8 cellular contexts compared by ENCODE assay signal in genomic region chr11:65487467-65488272, GRCh38. TPM values are rescaled to one million over a fixed set of nuclear protein-coding genes. Genes with fewer than 3 reads are reported as not detected.
DNase-seq lines count a peak whose midpoint lies in the region; ATAC-seq and TF ChIP-seq lines count a peak whose summit lies in the region.

No MANE protein-coding gene starts in this region.

- H3K36me3 ChIP-seq in PC-9 (ENCODE audit: low read depth) (no peaks in the 10 kb centered on the region), breast epithelium (no peaks in the 10 kb centered on the region), iPS-15b (ENCODE audit: control insufficient read depth, insufficient read depth, low read length) (no peaks in the 10 kb centered on the region), rectal smooth muscle tissue (ENCODE audit: control insufficient read depth, insufficient read depth, low read length) (no peaks in the 10 kb centered on the region)

- H3K9me3 ChIP-seq in PC-9 (ENCODE audit: insufficient read depth, low read depth) (no peaks in the 10 kb centered on the region), breast epithelium (no peaks in the 10 kb centered on the region), iPS-15b (ENCODE audit: control insufficient read depth, insufficient read depth, low read length) (no peaks in the 10 kb centered on the region)

- no peak overlapping the region for H3K4me3 ChIP-seq in AG09309 (ENCODE audit: control insufficient read depth, low read depth, low read length)
- no peak overlapping the region for H3K4me3 ChIP-seq in PC-9
- peak overlapping the region in 2 of 3 donors; percentile 24 to 60 for H3K4me3 ChIP-seq in breast epithelium
- H3K4me3 ChIP-seq in iPS-15b (ENCODE audit: low read depth, low read length): peak overlapping the region; percentile 76
- H3K4me3 ChIP-seq in rectal smooth muscle tissue (ENCODE audit: low read length): peak overlapping the region; percentile 42

- ATAC-seq in GM18505 (IDR thresholded peaks at IDR 0.05; ENCODE audit: unreplicated experiment): no peak
- no peak for ATAC-seq in HG02970 (IDR thresholded peaks at IDR 0.05; ENCODE audit: low FRiP score, unreplicated experiment)

- H2AFZ ChIP-seq in PC-9: no peak overlapping the region

- POLR2A ChIA-PET in PC-9 (lab: Charles Lee; ENCODE audit: unreplicated experiment): interaction anchor here (0.6 to 1.1 kb wide), 8 partner anchors 10 to 69 kb away, joined by 3 to 9 read pairs (median 6); partner anchors contain the start of gene MALAT1

- no peaks in the 10 kb centered on the region for H3K27me3 ChIP-seq in PC-9 (ENCODE audit: insufficient read depth, low read depth)
- H3K27me3 ChIP-seq in breast epithelium: no peaks in the 10 kb centered on the region
- no peaks in the 10 kb centered on the region for H3K27me3 ChIP-seq in iPS-15b (ENCODE audit: control insufficient read depth, insufficient read depth, low read length)
- H3K27me3 ChIP-seq in rectal smooth muscle tissue (ENCODE audit: control insufficient read depth, insufficient read depth, low read length): no peaks in the 10 kb centered on the region

- no peaks in the 10 kb centered on the region for H3K79me2 ChIP-seq in PC-9 (ENCODE audit: low read depth)

- H4K20me1 ChIP-seq in PC-9 (ENCODE audit: insufficient read depth): no peaks in the 10 kb centered on the region

- peak overlapping the region; percentile 70 for H3K4me2 ChIP-seq in PC-9

- no peaks in the 10 kb centered on the region for H3K9me2 ChIP-seq in PC-9 (ENCODE audit: insufficient read depth)

- no TSS peak for BruUV-seq in PC-9 (replicated peaks; lab: Mats Ljungman, UMichigan)

- intact Hi-C loops in PC-9 (cut with micrococcal nuclease; ENCODE audit: unreplicated experiment) (loop anchor here (1.0 kb wide), 1 partner anchor 20 kb away; no protein-coding TSS in a partner anchor), breast epithelium (cut with DNase I; ENCODE audit: low total_unique reads) (no loop called here)

- DNase-seq in AG09309 (ENCODE audit: low read depth): peak; percentile 100
- DNase-seq in Kasumi-1 (lab: John Stamatoyannopoulos, UW): peak; percentile 65 to 80
- DNase-seq in PC-9: peak; percentile 98 to 99
- peak; percentile 99 to 100 for DNase-seq in breast epithelium (ENCODE audit: low spot score in 2 of 2)

- H3K9ac ChIP-seq in iPS-15b (ENCODE audit: low read depth, low read length) (peak overlapping the region; percentile 73), rectal smooth muscle tissue (ENCODE audit: low read length) (no peak overlapping the region)

- H3F3A ChIP-seq in PC-9 (ENCODE audit: insufficient read depth, low read depth): peaks cover 63% of the 10 kb centered on the region

- CTCF ChIA-PET in PC-9 (lab: Charles Lee): interaction anchor here (0.6 kb wide), 1 partner anchor 23 kb away, joined by 7 read pairs; no protein-coding TSS in a partner anchor

- H3K4me1 ChIP-seq in PC-9 (replicated peaks; ENCODE audit: insufficient read depth) (peaks cover 79% of the 10 kb centered on the region), breast epithelium (peaks cover 32 to 60% of the 10 kb centered on the region in 2 donors), iPS-15b (ENCODE audit: control insufficient read depth, insufficient read depth, low read length) (peaks cover 47% of the 10 kb centered on the region), rectal smooth muscle tissue (ENCODE audit: control insufficient read depth, insufficient read depth, low read length) (peaks cover 68% of the 10 kb centered on the region)

- H3K27ac ChIP-seq in PC-9 (peak overlapping the region; percentile 88), breast epithelium (peak overlapping the region; percentile 98 to 99), rectal smooth muscle tissue (ENCODE audit: low read depth, low read length) (peak overlapping the region; percentile 98)

- peak; percentile 41 for TF ChIP-seq POLR2A in GM18505 (IDR thresholded peaks at IDR 0.05; ENCODE audit: borderline replicate concordance, extremely low read depth, insufficient read depth, insufficient read length)
- TF ChIP-seq POLR2A in breast epithelium (IDR thresholded peaks at IDR 0.05): no peak

- no peak for TF ChIP-seq CTCF in AG09309 (IDR thresholded peaks at IDR 0.05; ENCODE audit: control insufficient read depth, insufficient read depth, low read depth, low read length, missing control alignments)
- no peak for TF ChIP-seq CTCF in PC-9 (conservative IDR thresholded peaks at IDR 0.05)
- TF ChIP-seq CTCF in breast epithelium (IDR thresholded peaks at IDR 0.05): no peak

RNA-seq across cellular contexts. Expression of gene MALAT1, which starts 11.2 kb away (rescaled TPM):
- total RNA-seq in PC-9 (2021) (6,494 and 7,852 TPM in 2 replicates), breast epithelium (over 10,000 TPM; 14,217 to 22,312 (median 18,959) TPM)

RNA-seq across cellular contexts. Expression of gene SCYL1, which starts 37.2 kb away (rescaled TPM):
- total RNA-seq in PC-9 (2021) (106 and 135 TPM in 2 replicates), breast epithelium (10 to 100 TPM; 74.1 to 83.4 (median 83.2) TPM)

Comparison
In these comparisons a context has a peak if more than half of its experiments do, and no peak if none do; other contexts are left out.
1. H3K4me3 ChIP-seq: peak in breast epithelium (2 of 3), iPS-15b (single experiment) and rectal smooth muscle tissue (single experiment); none in AG09309 (single experiment) and PC-9 (single experiment).
2. Peak in every context shown above with its lines, with median percentiles within 50 percentile points of each other: DNase-seq and H3K27ac ChIP-seq.